Comparison of ENCODE assay signal across 15 cellular contexts in the genomic region with DNA sequence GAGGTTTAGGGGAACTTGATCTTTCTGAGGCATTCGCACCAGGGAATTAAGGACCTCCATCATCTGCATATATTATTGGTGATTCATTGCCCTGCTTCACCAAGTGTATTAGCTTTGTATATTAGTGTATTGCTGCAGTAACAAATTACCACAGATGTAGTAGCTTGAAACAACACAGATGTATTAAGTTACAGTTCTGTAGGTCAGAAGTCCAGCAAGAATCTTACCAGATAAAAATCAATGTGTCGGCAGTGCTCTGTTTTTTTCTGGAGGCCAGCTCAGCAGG.
"Had no signal": no experiment of that assay in that cellular context is flagged by ENCODE, and none has a peak within 500 bp of the region (broad histone marks: within the 10 kb centered on the region; RNA-seq: fewer than 3 reads in every experiment).

No MANE protein-coding gene starts in this region.

- H3K9me3 ChIP-seq: heart right ventricle, upper lobe of right lung had no signal

- H3K27me3 ChIP-seq: heart right ventricle, upper lobe of right lung had no signal

- ATAC-seq: activated CD4-positive, alpha-beta T cell treated with anti-CD3 and anti-CD28 coated beads for 36 hours; activated CD8-positive, alpha-beta T cell treated with anti-CD3 and anti-CD28 coated beads for 36 hours; activated T-cell treated with anti-CD3 and anti-CD28 coated beads, Interleukin-2, amount 50 U/mL, for 72 hours; heart right ventricle; stimulated activated naive CD8-positive, alpha-beta T cell treated with anti-CD3 and anti-CD28 coated beads, Interleukin-15, Interleukin-2, amounts not matched to agents 100 U/mL and 50 U/mL, for 24 hours; upper lobe of right lung had no signal

- H3K36me3 ChIP-seq: heart right ventricle, upper lobe of right lung, WERI-Rb-1 had no signal

- H3K4me3 ChIP-seq: heart right ventricle, upper lobe of right lung had no signal

- H3K27ac ChIP-seq: heart right ventricle, upper lobe of right lung, WERI-Rb-1 had no signal

- DNase-seq: activated CD4-positive, alpha-beta T cell treated with anti-CD3 and anti-CD28 coated beads for 36 hours; activated CD8-positive, alpha-beta memory T cell treated with anti-CD3 and anti-CD28 coated beads, Interleukin-2, amount 50 U/mL, for 4 hours; activated CD8-positive, alpha-beta T cell treated with anti-CD3 and anti-CD28 coated beads for 36 hours; activated T-cell treated with anti-CD3 and anti-CD28 coated beads, Interleukin-2, amount 50 U/mL, for 72 hours; erythroblast; heart right ventricle; kidney; posterior cingulate gyrus; right cardiac atrium; stimulated activated CD4-positive, alpha-beta T cell treated with anti-CD3 and anti-CD28 coated beads, Interleukin-2, amount 100 ng/mL, for 48 hours; stimulated activated CD8-positive, alpha-beta memory T cell treated with anti-CD3 and anti-CD28 coated beads, Interleukin-4, amount 100 ng/mL, for 48 hours; stimulated activated naive CD8-positive, alpha-beta T cell treated with anti-CD3 and anti-CD28 coated beads, Interleukin-15, Interleukin-2, amounts not matched to agents 100 U/mL and 50 U/mL, for 24 hours; T-helper 1 cell; upper lobe of right lung; WERI-Rb-1 had no signal

- H3K4me1 ChIP-seq: upper lobe of right lung had no signal
